Comparison of ENCODE assay signal across 8 cellular contexts in the genomic region with DNA sequence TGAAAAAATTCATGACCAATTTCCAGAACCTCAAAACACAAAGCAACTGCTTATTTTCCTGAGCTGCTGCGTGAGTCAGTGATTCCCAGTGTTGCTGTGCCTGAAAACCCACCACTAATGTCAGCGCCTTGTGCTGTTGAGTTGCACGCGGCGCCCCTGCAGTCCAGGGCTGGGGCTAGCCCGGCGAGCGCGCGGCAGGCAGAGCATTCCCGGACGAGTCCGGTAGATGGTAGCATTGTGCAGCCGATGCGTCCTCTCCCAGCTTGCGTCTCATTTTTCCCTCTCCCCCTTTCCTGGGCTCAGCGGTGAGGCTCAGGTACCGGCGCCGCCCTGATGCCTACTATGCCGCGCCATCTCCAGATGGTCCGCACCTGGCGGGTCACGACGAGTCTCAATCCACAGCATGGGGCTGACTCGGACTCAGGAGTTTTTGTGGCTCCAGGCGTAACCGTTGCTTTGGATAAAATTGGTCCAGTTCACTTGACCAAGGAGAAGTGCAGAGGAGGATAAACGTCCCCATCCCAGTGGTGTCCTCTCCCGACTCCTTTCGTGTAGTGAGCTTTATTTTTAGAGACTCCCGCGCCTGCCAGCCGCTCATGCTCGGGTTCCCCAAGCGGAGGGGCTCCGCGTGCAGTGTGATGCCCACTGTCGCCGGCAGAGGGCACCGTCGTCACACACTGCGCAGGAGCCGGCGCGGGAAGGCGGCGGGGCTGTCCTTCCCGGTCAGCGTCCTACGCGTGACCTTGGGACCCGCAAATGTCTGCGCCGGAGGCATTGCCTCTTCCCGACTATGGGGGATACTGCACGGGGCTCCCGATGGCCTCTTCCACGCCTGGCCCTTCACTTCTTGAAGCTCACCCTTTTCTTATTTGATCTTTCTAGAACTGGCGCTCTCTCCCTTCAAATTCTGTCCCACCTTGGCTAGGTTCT. TPM values are rescaled to one million over a fixed set of nuclear protein-coding genes. Genes with fewer than 3 reads are reported as not detected.
DNase-seq lines count a peak whose midpoint lies in the region; FAIRE-seq lines count a peak whose summit lies in the region.

No MANE protein-coding gene starts in this region.

- no peaks in the 10 kb centered on the region for H3K36me3 ChIP-seq in MG63

- peak; percentile 89 for FAIRE-seq in G401.6 (lab: Jason Lieb, UNC)

- no peaks in the 10 kb centered on the region for H3K9me3 Mint-ChIP-seq in activated naive CD4-positive, alpha-beta T cell treated with anti-CD3 and anti-CD28 coated beads, Interleukin-2, amount 10 ng/mL, durations not matched to agents 7 days and 5 days

- H3K4me3 Mint-ChIP-seq in activated naive CD4-positive, alpha-beta T cell treated with anti-CD3 and anti-CD28 coated beads, Interleukin-2, amount 10 ng/mL, durations not matched to agents 7 days and 5 days, result peak overlapping the region; percentile 74

- peaks cover 23% of the 10 kb centered on the region for H3K27me3 Mint-ChIP-seq in activated naive CD4-positive, alpha-beta T cell treated with anti-CD3 and anti-CD28 coated beads, Interleukin-2, amount 10 ng/mL, durations not matched to agents 7 days and 5 days

- peak; percentile 62 for DNase-seq in HCEC 1CT
- peak; percentile 69 for DNase-seq in MG63
- DNase-seq in SK-MEL-5 (ENCODE audit: low read depth, low spot score), result peak; percentile 78
- DNase-seq in activated naive CD4-positive, alpha-beta T cell treated with anti-CD3 and anti-CD28 coated beads, Interleukin-2, amount 10 ng/mL, durations not matched to agents 7 days and 5 days, result peak; percentile 75
- DNase-seq in globus pallidus (ENCODE audit: low spot score), result peak; percentile 80
- DNase-seq in non-pigmented ciliary epithelial cell (ENCODE audit: low read depth), result peak; percentile 55
- peak; percentile 3 to 85 (median 71) for DNase-seq in substantia nigra (lab: John Stamatoyannopoulos, UW)

- peak overlapping the region; percentile 81 for H3K27ac ChIP-seq in substantia nigra (ENCODE audit: low read depth, low read length, poor library complexity, severe bottlenecking)

- H3K27ac Mint-ChIP-seq in activated naive CD4-positive, alpha-beta T cell treated with anti-CD3 and anti-CD28 coated beads, Interleukin-2, amount 10 ng/mL, durations not matched to agents 7 days and 5 days, result no peak overlapping the region

- in situ Hi-C loops in SK-MEL-5 (cut with HindIII; ENCODE audit: low pct_unique_long_range_greater_than_20kb, low sequenced_read_pairs), result no loop called here

- H3K36me3 Mint-ChIP-seq in activated naive CD4-positive, alpha-beta T cell treated with anti-CD3 and anti-CD28 coated beads, Interleukin-2, amount 10 ng/mL, durations not matched to agents 7 days and 5 days, result no peaks in the 10 kb centered on the region

- CTCF ChIA-PET in activated naive CD4-positive, alpha-beta T cell treated with anti-CD3 and anti-CD28 coated beads, Interleukin-2, amount 10 ng/mL, durations not matched to agents 7 days and 5 days (lab: Charles Lee), result interaction anchor here (0.6 to 2.8 kb wide), 25 partner anchors 8 to 430 kb away, joined by 3 to 13 read pairs (median 4); no protein-coding TSS in a partner anchor

- peak overlapping the region; percentile 54 for H3K4me3 ChIP-seq in MG63

- no peaks in the 10 kb centered on the region for H3K9me3 ChIP-seq in MG63

- H3K4me1 Mint-ChIP-seq in activated naive CD4-positive, alpha-beta T cell treated with anti-CD3 and anti-CD28 coated beads, Interleukin-2, amount 10 ng/mL, durations not matched to agents 7 days and 5 days, result peaks cover 12% of the 10 kb centered on the region

- H3K27me3 ChIP-seq in MG63, result no peaks in the 10 kb centered on the region; the same call in 1 of the 2 replicates

RNA-seq across cellular contexts. Expression of gene IGFBP7, which starts 53.6 kb away (rescaled TPM):
- total RNA-seq in MG63 (2014; rRNA removed; shearing (Covaris generic); ENCODE audit: low replicate concordance), result 332 and 410 TPM in 2 replicates
- 210 and 214 TPM in 2 replicates for total RNA-seq in SK-MEL-5 (2014; rRNA removed; shearing (Covaris generic))
- 312 and 354 TPM in 2 replicates for polyA plus RNA-seq in SK-MEL-5 (2015; cell fraction: cytosol; rRNA removed)
- 79.2 and 85.7 TPM in 2 replicates for polyA plus RNA-seq in SK-MEL-5 (2015; cell fraction: nucleus; rRNA removed)

Comparison
In these comparisons a context has a peak if more than half of its experiments do, and no peak if none do; other contexts are left out.
1. Peak in every context shown above with its lines: DNase-seq, H3K4me3 ChIP-seq and H3K27ac ChIP-seq.